In the genomic region with DNA sequence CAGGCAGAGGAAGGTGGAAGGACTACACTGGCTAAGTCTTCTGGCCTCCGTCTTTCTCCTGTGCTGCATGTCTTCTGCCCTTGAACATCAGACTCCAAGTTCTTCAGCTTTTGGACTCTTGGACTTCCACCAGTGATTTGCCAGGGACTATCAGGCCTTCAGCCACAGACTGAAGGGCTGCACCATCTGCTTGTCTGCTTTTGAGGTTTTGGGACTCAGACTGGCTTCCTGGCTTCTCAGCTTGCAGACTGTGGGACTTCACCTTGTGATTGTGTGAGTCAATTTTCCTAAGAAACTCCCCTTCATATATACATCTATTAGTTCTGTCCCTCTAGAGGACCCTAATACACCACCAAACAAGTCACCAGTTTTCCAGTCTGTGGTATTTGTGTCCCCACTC, we compare ENCODE assay signal across 18 cellular contexts. TPM values are rescaled to one million over a fixed set of nuclear protein-coding genes. Genes with fewer than 3 reads are reported as not detected.
"Had no signal": no experiment of that assay in that cellular context is flagged by ENCODE, and none has a peak within 500 bp of the region (broad histone marks: within the 10 kb centered on the region; RNA-seq: fewer than 3 reads in every experiment).

No MANE protein-coding gene starts in this region.

- H3K9ac ChIP-seq: parathyroid adenoma had no signal

- H3K4me3 ChIP-seq: gastroesophageal sphincter, heart right ventricle, lung, sigmoid colon, upper lobe of right lung had no signal

- H3K4me3 Mint-ChIP-seq: activated CD4-positive, alpha-beta T cell treated with anti-CD3 and anti-CD28 coated beads for 36 hours; activated CD8-positive, alpha-beta T cell treated with anti-CD3 and anti-CD28 coated beads for 36 hours; brain; central memory CD8-positive, alpha-beta T cell; naive thymus-derived CD4-positive, alpha-beta T cell; stimulated activated naive CD8-positive, alpha-beta T cell treated with anti-CD3 and anti-CD28 coated beads, Interleukin-15, amount 100 ng/mL, for 72 hours had no signal

- H3K79me2 ChIP-seq: parathyroid adenoma had no signal

- H3K27me3 ChIP-seq: gastroesophageal sphincter, heart right ventricle, sigmoid colon, upper lobe of right lung had no signal

- H3K27ac ChIP-seq: gastroesophageal sphincter, heart right ventricle, parathyroid adenoma, sigmoid colon, upper lobe of right lung had no signal

- DNase-seq: activated CD4-positive, alpha-beta T cell treated with anti-CD3 and anti-CD28 coated beads for 36 hours; activated CD8-positive, alpha-beta memory T cell treated with anti-CD3 and anti-CD28 coated beads, Interleukin-2, amount 50 U/mL, for 4 hours; activated CD8-positive, alpha-beta T cell treated with anti-CD3 and anti-CD28 coated beads for 36 hours; activated effector memory CD4-positive, alpha-beta T cell treated with anti-CD3 and anti-CD28 coated beads, Interleukin-2, amount 50 U/mL, for 16 hours; activated T-cell treated with anti-CD3 and anti-CD28 coated beads, Interleukin-2, amount 50 U/mL, for 48 hours; effector CD8-positive, alpha-beta T cell; heart right ventricle; naive thymus-derived CD4-positive, alpha-beta T cell; sigmoid colon; stimulated activated CD4-positive, alpha-beta T cell treated with anti-CD3 and anti-CD28 coated beads, Interleukin-1b, Interleukin-23, amount 100 ng/mL, for 48 hours; stimulated activated naive CD8-positive, alpha-beta T cell treated with anti-CD3 and anti-CD28 coated beads, Interleukin-15, amount 100 ng/mL, for 72 hours; upper lobe of right lung had no signal

- H3K27me3 Mint-ChIP-seq: activated CD4-positive, alpha-beta T cell treated with anti-CD3 and anti-CD28 coated beads for 36 hours; activated CD8-positive, alpha-beta T cell treated with anti-CD3 and anti-CD28 coated beads for 36 hours; brain; central memory CD8-positive, alpha-beta T cell; naive thymus-derived CD4-positive, alpha-beta T cell; stimulated activated naive CD8-positive, alpha-beta T cell treated with anti-CD3 and anti-CD28 coated beads, Interleukin-15, amount 100 ng/mL, for 72 hours had no signal

- H3K9me3 ChIP-seq: gastroesophageal sphincter, heart right ventricle, sigmoid colon, upper lobe of right lung had no signal

- H3K4me1 ChIP-seq: gastroesophageal sphincter, sigmoid colon, upper lobe of right lung had no signal

- H3K9me3 Mint-ChIP-seq: activated CD8-positive, alpha-beta T cell treated with anti-CD3 and anti-CD28 coated beads for 36 hours; activated naive CD4-positive, alpha-beta T cell treated with anti-CD3 and anti-CD28 coated beads, Interleukin-2, amount 50 U/mL, for 72 hours; brain; central memory CD8-positive, alpha-beta T cell; naive thymus-derived CD4-positive, alpha-beta T cell; stimulated activated naive CD8-positive, alpha-beta T cell treated with anti-CD3 and anti-CD28 coated beads, Interleukin-15, amount 100 ng/mL, for 72 hours had no signal

- ATAC-seq: activated CD4-positive, alpha-beta T cell treated with anti-CD3 and anti-CD28 coated beads for 36 hours; activated CD8-positive, alpha-beta T cell treated with anti-CD3 and anti-CD28 coated beads for 36 hours; activated naive CD4-positive, alpha-beta T cell treated with anti-CD3 and anti-CD28 coated beads, Interleukin-2, amount 50 U/mL, for 72 hours; gastroesophageal sphincter; heart right ventricle; naive thymus-derived CD4-positive, alpha-beta T cell; stimulated activated naive CD8-positive, alpha-beta T cell treated with anti-CD3 and anti-CD28 coated beads, Interleukin-15, amount 100 ng/mL, for 72 hours; upper lobe of right lung had no signal

- H3K27ac Mint-ChIP-seq: activated CD4-positive, alpha-beta T cell treated with anti-CD3 and anti-CD28 coated beads for 36 hours; activated CD8-positive, alpha-beta T cell treated with anti-CD3 and anti-CD28 coated beads for 36 hours; activated naive CD4-positive, alpha-beta T cell treated with anti-CD3 and anti-CD28 coated beads, Interleukin-2, amount 50 U/mL, for 72 hours; brain; naive thymus-derived CD4-positive, alpha-beta T cell; stimulated activated naive CD8-positive, alpha-beta T cell treated with anti-CD3 and anti-CD28 coated beads, Interleukin-15, amount 100 ng/mL, for 72 hours had no signal

- H3K4me1 Mint-ChIP-seq: central memory CD8-positive, alpha-beta T cell; stimulated activated naive CD8-positive, alpha-beta T cell treated with anti-CD3 and anti-CD28 coated beads, Interleukin-15, amount 100 ng/mL, for 72 hours had no signal

- H2AFZ ChIP-seq: parathyroid adenoma had no signal

RNA-seq across cellular contexts. Expression of gene ANKDD1B, which starts 9.7 kb away (rescaled TPM):
- total RNA-seq: activated CD8-positive, alpha-beta T cell treated with anti-CD3 and anti-CD28 coated beads for 36 hours had no signal
